In genomic region chr17:8837438-8838075, GRCh38 we compare ENCODE assay signal across 18 cellular contexts. TPM values are rescaled to one million over a fixed set of nuclear protein-coding genes. Genes with fewer than 3 reads are reported as not detected.
DNase-seq lines count a peak whose midpoint lies in the region; ATAC-seq and TF ChIP-seq lines count a peak whose summit lies in the region.
"Had no signal": no experiment of that assay in that cellular context is flagged by ENCODE, and none has a peak within 500 bp of the region (broad histone marks: within the 10 kb centered on the region; RNA-seq: fewer than 3 reads in every experiment).

No MANE protein-coding gene starts in this region.

- H3K9me3 Mint-ChIP-seq in WTC11 = 0 out of 2 replicates have a peak, but pooled peaks cover 10% of the 10 kb centered on the region
- no peaks in the 10 kb centered on the region for H3K9me3 Mint-ChIP-seq in stimulated activated effector memory CD8-positive, alpha-beta T cell treated with anti-CD3 and anti-CD28 coated beads, Interleukin-12 subunit alpha, Interleukin-12 subunit beta, amount 100 ng/mL, for 72 hours
- no peaks in the 10 kb centered on the region for H3K9me3 Mint-ChIP-seq in naive thymus-derived CD8-positive, alpha-beta T cell
- H3K9me3 Mint-ChIP-seq: activated T-cell treated with anti-CD3 and anti-CD28 coated beads, Interleukin-2, amount 50 U/mL, for 72 hours; CD8-positive, alpha-beta T cell had no signal

- H3K9me3 ChIP-seq in upper lobe of left lung = no peaks in the 10 kb centered on the region
- H3K9me3 ChIP-seq: ascending aorta, left lung, neutrophil had no signal

- TF ChIP-seq CTCF in WTC11 (IDR thresholded peaks at IDR 0.05) (no peak), upper lobe of left lung (IDR thresholded peaks at IDR 0.05) (no peak)

- H3K27ac Mint-ChIP-seq in WTC11 = no peak overlapping the region
- H3K27ac Mint-ChIP-seq in stimulated activated effector memory CD8-positive, alpha-beta T cell treated with anti-CD3 and anti-CD28 coated beads, Interleukin-12 subunit alpha, Interleukin-12 subunit beta, amount 100 ng/mL, for 72 hours = peak overlapping the region; percentile 23
- H3K27ac Mint-ChIP-seq in naive thymus-derived CD8-positive, alpha-beta T cell = peak overlapping the region in 1 of 10 donors; percentile 27
- H3K27ac Mint-ChIP-seq: activated T-cell treated with anti-CD3 and anti-CD28 coated beads, Interleukin-2, amount 50 U/mL, for 72 hours; CD8-positive, alpha-beta T cell had no signal

- H3K4me3 ChIP-seq in upper lobe of left lung = no peak overlapping the region
- H3K4me3 ChIP-seq: ascending aorta, left lung had no signal

- no peaks in the 10 kb centered on the region for H3K27me3 ChIP-seq in upper lobe of left lung
- H3K27me3 ChIP-seq: neutrophil had no signal

- whole genome bisulfite sequencing in upper lobe of left lung, 2 donors = 57 to 59% methylated on average over 10 to 11 of the region's 11 CpGs

- H3K27me3 Mint-ChIP-seq in WTC11 (ENCODE audit: low read depth) = peaks cover 3% of the 10 kb centered on the region
- H3K27me3 Mint-ChIP-seq in naive thymus-derived CD8-positive, alpha-beta T cell = no peaks in the 10 kb centered on the region

- H3K36me3 ChIP-seq in upper lobe of left lung = no peaks in the 10 kb centered on the region
- H3K36me3 ChIP-seq: ascending aorta, left lung had no signal

- H3K36me3 Mint-ChIP-seq in WTC11 = no peaks in the 10 kb centered on the region
- H3K36me3 Mint-ChIP-seq in stimulated activated effector memory CD8-positive, alpha-beta T cell treated with anti-CD3 and anti-CD28 coated beads, Interleukin-12 subunit alpha, Interleukin-12 subunit beta, amount 100 ng/mL, for 72 hours = peaks cover 40% of the 10 kb centered on the region
- peaks cover 0 to 7% (median 0%) of the 10 kb centered on the region in 3 donors for H3K36me3 Mint-ChIP-seq in naive thymus-derived CD8-positive, alpha-beta T cell
- H3K36me3 Mint-ChIP-seq: CD8-positive, alpha-beta T cell had no signal

- H3K4me1 Mint-ChIP-seq in WTC11 = peaks cover 25% of the 10 kb centered on the region
- no peaks in the 10 kb centered on the region for H3K4me1 Mint-ChIP-seq in stimulated activated effector memory CD8-positive, alpha-beta T cell treated with anti-CD3 and anti-CD28 coated beads, Interleukin-12 subunit alpha, Interleukin-12 subunit beta, amount 100 ng/mL, for 72 hours
- H3K4me1 Mint-ChIP-seq in naive thymus-derived CD8-positive, alpha-beta T cell = peaks cover 0 to 2% (median under 1%) of the 10 kb centered on the region in 4 donors

- TF ChIP-seq POLR2A in upper lobe of left lung (IDR thresholded peaks at IDR 0.05) = no peak

- H3K4me1 ChIP-seq in upper lobe of left lung = no peaks in the 10 kb centered on the region
- H3K4me1 ChIP-seq: ascending aorta, left lung had no signal

- peak; percentile 39 for DNase-seq in HK-2 (ENCODE audit: unreplicated experiment)
- DNase-seq in WTC11 (ENCODE audit: low spot score) = no peak
- DNase-seq in left ventricle myocardium superior = no peak
- DNase-seq in stimulated activated effector memory CD8-positive, alpha-beta T cell treated with anti-CD3 and anti-CD28 coated beads, Interleukin-12 subunit alpha, Interleukin-12 subunit beta, amount 100 ng/mL, for 72 hours (ENCODE audit: low spot score in 2 of 2) = no peak
- no peak for DNase-seq in naive thymus-derived CD8-positive, alpha-beta T cell
- no peak for DNase-seq in upper lobe of left lung
- DNase-seq: activated CD4-positive, CD25-positive, alpha-beta regulatory T cell treated with anti-CD3 and anti-CD28 coated beads, Interleukin-2, amount 50 U/mL, for 72 hours; activated T-cell treated with anti-CD3 and anti-CD28 coated beads, Interleukin-2, amount 50 U/mL, for 72 hours; glutamatergic neuron; Karpas-422; left lung; NCI-H2107; small intestine; substantia nigra had no signal

- POLR2A ChIA-PET in WTC11 (lab: Charles Lee) = interaction anchor here (0.5 kb wide), 1 partner anchor 247 kb away, joined by 5 read pairs; no protein-coding TSS in a partner anchor
- POLR2A ChIA-PET in naive thymus-derived CD8-positive, alpha-beta T cell (lab: Charles Lee) = no interaction called here

- CTCF ChIA-PET in WTC11 (lab: Charles Lee) = interaction anchor here (3.4 kb wide), 1 partner anchor 38 kb away, joined by 12 read pairs; the partner anchor contains the start of gene MFSD6L

- no peak overlapping the region for H3K27ac ChIP-seq in upper lobe of left lung
- H3K27ac ChIP-seq: ascending aorta, left lung, neutrophil had no signal

- ATAC-seq in WTC11 (no peak), left ventricle myocardium superior (peak; percentile 71), HG03039 (IDR thresholded peaks at IDR 0.05; ENCODE audit: unreplicated experiment) (no peak), upper lobe of left lung (ENCODE audit: low FRiP score in 2 of 2) (no peak)
- ATAC-seq in stimulated activated effector memory CD8-positive, alpha-beta T cell treated with anti-CD3 and anti-CD28 coated beads, Interleukin-12 subunit alpha, Interleukin-12 subunit beta, amount 100 ng/mL, for 72 hours = no peak
- ATAC-seq in naive thymus-derived CD8-positive, alpha-beta T cell = no peak
- ATAC-seq: activated T-cell treated with anti-CD3 and anti-CD28 coated beads, Interleukin-2, amount 50 U/mL, for 72 hours; CD8-positive, alpha-beta T cell; left lung had no signal

- H3K4me3 Mint-ChIP-seq in WTC11 = no peak overlapping the region
- no peak overlapping the region for H3K4me3 Mint-ChIP-seq in stimulated activated effector memory CD8-positive, alpha-beta T cell treated with anti-CD3 and anti-CD28 coated beads, Interleukin-12 subunit alpha, Interleukin-12 subunit beta, amount 100 ng/mL, for 72 hours
- H3K4me3 Mint-ChIP-seq in naive thymus-derived CD8-positive, alpha-beta T cell = no peak overlapping the region
- H3K4me3 Mint-ChIP-seq: activated T-cell treated with anti-CD3 and anti-CD28 coated beads, Interleukin-2, amount 50 U/mL, for 72 hours; CD8-positive, alpha-beta T cell had no signal

- intact Hi-C loops in left ventricle myocardium superior (cut with micrococcal nuclease) = no loop called here

- no peak for TF ChIP-seq EP300 in upper lobe of left lung (IDR thresholded peaks at IDR 0.05)

TF ChIP-seq in WTC11, 78 proteins besides CTCF, POLR2A, EP300 and RAD21:
- TF ChIP-seq, protein P1, sequence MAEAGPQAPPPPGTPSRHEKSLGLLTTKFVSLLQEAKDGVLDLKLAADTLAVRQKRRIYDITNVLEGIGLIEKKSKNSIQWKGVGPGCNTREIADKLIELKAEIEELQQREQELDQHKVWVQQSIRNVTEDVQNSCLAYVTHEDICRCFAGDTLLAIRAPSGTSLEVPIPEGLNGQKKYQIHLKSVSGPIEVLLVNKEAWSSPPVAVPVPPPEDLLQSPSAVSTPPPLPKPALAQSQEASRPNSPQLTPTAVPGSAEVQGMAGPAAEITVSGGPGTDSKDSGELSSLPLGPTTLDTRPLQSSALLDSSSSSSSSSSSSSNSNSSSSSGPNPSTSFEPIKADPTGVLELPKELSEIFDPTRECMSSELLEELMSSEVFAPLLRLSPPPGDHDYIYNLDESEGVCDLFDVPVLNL (CRISPR knock-in tag; IDR thresholded peaks at IDR 0.05; ENCODE audit: borderline replicate concordance, low read depth) = no peak
- no peak for TF ChIP-seq MXD4 (CRISPR knock-in tag; IDR thresholded peaks at IDR 0.05; ENCODE audit: borderline replicate concordance)
- TF ChIP-seq SP1 (CRISPR knock-in tag; conservative IDR thresholded peaks at IDR 0.05) = 0 out of 2 replicates have a peak, but pooled peaks have one; percentile 32
- peak; percentile 62; the same call in 1 of the 2 replicates for TF ChIP-seq USF1 (CRISPR knock-in tag; IDR thresholded peaks at IDR 0.05)
- no peak for TF ChIP-seq RELA (CRISPR knock-in tag; IDR thresholded peaks at IDR 0.05; ENCODE audit: borderline replicate concordance)
- TF ChIP-seq GTF2I (CRISPR knock-in tag; conservative IDR thresholded peaks at IDR 0.05) = no peak
- no peak for TF ChIP-seq MLX (CRISPR knock-in tag; IDR thresholded peaks at IDR 0.05)
- TF ChIP-seq, protein P2, sequence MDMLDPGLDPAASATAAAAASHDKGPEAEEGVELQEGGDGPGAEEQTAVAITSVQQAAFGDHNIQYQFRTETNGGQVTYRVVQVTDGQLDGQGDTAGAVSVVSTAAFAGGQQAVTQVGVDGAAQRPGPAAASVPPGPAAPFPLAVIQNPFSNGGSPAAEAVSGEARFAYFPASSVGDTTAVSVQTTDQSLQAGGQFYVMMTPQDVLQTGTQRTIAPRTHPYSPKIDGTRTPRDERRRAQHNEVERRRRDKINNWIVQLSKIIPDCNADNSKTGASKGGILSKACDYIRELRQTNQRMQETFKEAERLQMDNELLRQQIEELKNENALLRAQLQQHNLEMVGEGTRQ (CRISPR knock-in tag; IDR thresholded peaks at IDR 0.05) = peak; percentile 79

RNA-seq across cellular contexts. Expression of gene PIK3R6, which starts 29.9 kb away (rescaled TPM):
- total RNA-seq in WTC11 (2021) (0.15 to 0.23 TPM (median 0.21 TPM) in 3 replicates), left ventricle myocardium superior (1.4 TPM), upper lobe of left lung (1 to 10 TPM; 1.1 to 4.2 (median 2.4) TPM)
- total RNA-seq in naive thymus-derived CD8-positive, alpha-beta T cell = under 1 TPM; 0.42 to 0.44 TPM
- polyA plus RNA-seq in naive thymus-derived CD8-positive, alpha-beta T cell = under 1 TPM in 1 of 3 donors, not detected in 2; 0.47 TPM

RNA-seq across cellular contexts. Expression of gene MFSD6L, which starts 38.4 kb away (rescaled TPM):
- total RNA-seq in WTC11 (2021) (4.0 to 5.2 TPM (median 4.5 TPM) in 3 replicates), left ventricle myocardium superior (not detected), upper lobe of left lung (1 to 10 TPM in 3 of 6 donors, under 1 TPM in 2, not detected in 1; 0.61 to 3.0 (median 2.0) TPM)
- total RNA-seq in naive thymus-derived CD8-positive, alpha-beta T cell = under 1 TPM in 1 of 2 experiments, not detected in 1; 0.26 TPM
- polyA plus RNA-seq in naive thymus-derived CD8-positive, alpha-beta T cell = not detected
- total RNA-seq: ascending aorta; CD8-positive, alpha-beta T cell had no signal
